In the genomic region with DNA sequence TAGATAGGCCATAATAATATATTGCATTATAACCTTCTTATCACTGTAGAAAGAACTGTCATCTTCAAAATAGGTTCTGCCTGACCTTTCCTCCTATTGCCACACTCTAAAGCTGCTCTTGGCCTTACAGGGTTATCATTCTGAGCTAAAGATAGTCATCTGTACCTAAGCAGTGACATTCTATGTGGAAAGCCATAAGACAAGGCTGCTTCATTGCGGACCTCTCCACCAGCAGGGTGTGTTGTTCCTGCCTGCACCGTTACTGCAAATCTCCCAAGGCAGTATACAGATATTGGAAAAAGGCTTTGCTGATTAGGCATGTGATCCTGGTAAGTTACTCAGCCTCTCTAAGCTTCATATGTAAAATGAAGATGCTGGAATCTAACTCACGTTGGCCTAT, we compare ENCODE assay signal across 15 cellular contexts. TPM values are rescaled to one million over a fixed set of nuclear protein-coding genes. Genes with fewer than 3 reads are reported as not detected.
DNase-seq lines count a peak whose midpoint lies in the region; ATAC-seq, FAIRE-seq and TF ChIP-seq lines count a peak whose summit lies in the region.
"Had no signal": no experiment of that assay in that cellular context is flagged by ENCODE, and none has a peak within 500 bp of the region (broad histone marks: within the 10 kb centered on the region; RNA-seq: fewer than 3 reads in every experiment).

No MANE protein-coding gene starts in this region.

- no peak overlapping the region for H2BK5ac ChIP-seq in trophoblast cell (ENCODE audit: low read depth, low read length, poor library complexity)

- dilution Hi-C loops in endothelial cell of umbilical vein (cut with MboI; ENCODE audit: extremely low pct_ligation_motif_present, low sequenced_read_pairs): no loop called here

- H4K12ac ChIP-seq in trophoblast cell (ENCODE audit: low read depth, low read length): no peak overlapping the region

- intact Hi-C loops in endothelial cell of umbilical vein (cut with micrococcal nuclease): loop anchor here (1.0 kb wide), 1 partner anchor 746 kb away; no protein-coding TSS in a partner anchor

- in situ Hi-C loops in SK-MEL-5 (cut with HindIII; ENCODE audit: low pct_unique_long_range_greater_than_20kb, low sequenced_read_pairs): no loop called here

- H3K4me3 Mint-ChIP-seq in activated T-cell treated with anti-CD3 and anti-CD28 coated beads, Interleukin-2, amount 50 U/mL, for 24 hours: peak overlapping the region; percentile 1
- H3K4me3 Mint-ChIP-seq: T-helper 2 cell treated with Interferon-gamma antibody and Interleukin-4, amounts not matched to agents 5 μg/mL and 100 μg/mL, for 36 hours had no signal

- no peaks in the 10 kb centered on the region for H3K27me3 Mint-ChIP-seq in activated T-cell treated with anti-CD3 and anti-CD28 coated beads, Interleukin-2, amount 50 U/mL, for 24 hours

- H3K36me3 Mint-ChIP-seq in activated T-cell treated with anti-CD3 and anti-CD28 coated beads, Interleukin-2, amount 50 U/mL, for 24 hours (ENCODE audit: low read depth): peaks cover 96% of the 10 kb centered on the region

- H4K91ac ChIP-seq in trophoblast cell (ENCODE audit: low read depth, low read length): no peak overlapping the region

- H3K27me3 ChIP-seq in endothelial cell of umbilical vein (ENCODE audit: control insufficient read depth in 2 of 2, insufficient read depth in 2 of 2, low read length in 2 of 2) (no peaks in the 10 kb centered on the region), trophoblast cell (ENCODE audit: insufficient read depth, low read length) (no peaks in the 10 kb centered on the region)

- H3K4me1 ChIP-seq in endothelial cell of umbilical vein (ENCODE audit: control insufficient read depth, extremely low read depth, insufficient read depth, low read length): peaks cover 12% of the 10 kb centered on the region
- H3K4me1 ChIP-seq in trophoblast cell (ENCODE audit: control insufficient read depth in 1 of 2, insufficient read depth in 2 of 2, low read length in 2 of 2): peaks cover 2% of the 10 kb centered on the region in 2 experiments

- peaks cover 6 to 25% of the 10 kb centered on the region in 2 experiments for H3K36me3 ChIP-seq in endothelial cell of umbilical vein (ENCODE audit: control insufficient read depth in 2 of 2, extremely low read depth in 1 of 2, insufficient read depth in 2 of 2, low read length in 2 of 2)
- peaks cover 5 to 27% of the 10 kb centered on the region in 2 experiments for H3K36me3 ChIP-seq in trophoblast cell (ENCODE audit: control insufficient read depth in 1 of 2, insufficient read depth in 2 of 2, low read length in 2 of 2)

- POLR2A ChIA-PET in endothelial cell of umbilical vein (lab: Charles Lee): no interaction called here

- H3K4me1 Mint-ChIP-seq in activated T-cell treated with anti-CD3 and anti-CD28 coated beads, Interleukin-2, amount 50 U/mL, for 24 hours (ENCODE audit: low read depth): peaks cover 84% of the 10 kb centered on the region

- no peaks in the 10 kb centered on the region for H3K9me3 Mint-ChIP-seq in activated T-cell treated with anti-CD3 and anti-CD28 coated beads, Interleukin-2, amount 50 U/mL, for 24 hours
- H3K9me3 Mint-ChIP-seq: T-helper 2 cell treated with Interferon-gamma antibody and Interleukin-4, amounts not matched to agents 5 μg/mL and 100 μg/mL, for 36 hours had no signal

- no peaks in the 10 kb centered on the region for H4K20me1 ChIP-seq in endothelial cell of umbilical vein (replicated peaks; ENCODE audit: control insufficient read depth, extremely low read depth, insufficient read depth, low read length)

- no peak overlapping the region for H3K18ac ChIP-seq in trophoblast cell (ENCODE audit: low read length)

- CTCF ChIA-PET in endothelial cell of umbilical vein (lab: Charles Lee): interaction anchor here (0.6 to 6.7 kb wide), 9 partner anchors 10 to 1352 kb away, joined by 3 to 178 read pairs (median 12); no protein-coding TSS in a partner anchor

- H3K9ac ChIP-seq in endothelial cell of umbilical vein (replicated peaks; ENCODE audit: extremely low read depth, insufficient read depth, low read length) (no peak overlapping the region), trophoblast cell (ENCODE audit: low read length) (no peak overlapping the region)

- H3K23ac ChIP-seq in trophoblast cell (ENCODE audit: low read length): no peak overlapping the region

- no peak overlapping the region for H2BK12ac ChIP-seq in trophoblast cell (ENCODE audit: low read length)

- no peak overlapping the region for H2AK5ac ChIP-seq in trophoblast cell (ENCODE audit: low read length)

- peak overlapping the region; percentile 78 for H3K27ac Mint-ChIP-seq in activated T-cell treated with anti-CD3 and anti-CD28 coated beads, Interleukin-2, amount 50 U/mL, for 24 hours

- H3K4me3 ChIP-seq in endothelial cell of umbilical vein (replicated peaks in 1 of 3; ENCODE audit: insufficient read depth in 1 of 3, low read depth in 1 of 3, low read length in 3 of 3) (no peak overlapping the region), trophoblast cell (ENCODE audit: low read depth, low read length) (no peak overlapping the region)

- H3K4ac ChIP-seq in trophoblast cell (ENCODE audit: low read depth, low read length): no peak overlapping the region

- BruUV-seq in endothelial cell of umbilical vein (replicated peaks; lab: Mats Ljungman, UMichigan): no TSS peak

- no peak overlapping the region for H2AFZ ChIP-seq in endothelial cell of umbilical vein (ENCODE audit: low read depth, low read length)
- H2AFZ ChIP-seq in trophoblast cell (ENCODE audit: insufficient read depth, low read length, poor library complexity): no peak overlapping the region

- H3K27ac ChIP-seq in endothelial cell of umbilical vein (ENCODE audit: insufficient read depth, low read depth, low read length) (no peak overlapping the region), trophoblast cell (ENCODE audit: low read depth, low read length) (no peak overlapping the region)

- no peak for TF ChIP-seq POLR2A in endothelial cell of umbilical vein (IDR thresholded peaks at IDR 0.05; ENCODE audit: low read depth, low read length)

- ATAC-seq in HG03520 (IDR thresholded peaks at IDR 0.05; ENCODE audit: unreplicated experiment) (no peak), HG03457 (IDR thresholded peaks at IDR 0.05; ENCODE audit: unreplicated experiment) (no peak)
- ATAC-seq: Panc1 had no signal

- H3K14ac ChIP-seq in trophoblast cell (ENCODE audit: low read length): no peak overlapping the region

- WGBS in trophoblast cell (ENCODE audit: extremely low coverage, insufficient coverage, insufficient read length): no CpG with 5 or more reads among the region's 3 CpGs

- H3K4me2 ChIP-seq in endothelial cell of umbilical vein (ENCODE audit: insufficient read depth, low read length) (no peak overlapping the region), trophoblast cell (ENCODE audit: low read length) (no peak overlapping the region)

- no peak overlapping the region for H4K8ac ChIP-seq in trophoblast cell (ENCODE audit: low read depth, low read length)

- no peak overlapping the region for H2BK120ac ChIP-seq in trophoblast cell (ENCODE audit: insufficient read depth, low read length, poor library complexity)

- no peak for FAIRE-seq in endothelial cell of umbilical vein (lab: Jason Lieb, UNC)
- FAIRE-seq: bronchial epithelial cell, H1, urothelium cell line had no signal

- H3K79me2 ChIP-seq in endothelial cell of umbilical vein (ENCODE audit: control insufficient read depth, insufficient read depth, low read length) (peaks cover 41% of the 10 kb centered on the region), trophoblast cell (ENCODE audit: control insufficient read depth, insufficient read depth, low read length, poor library complexity) (no peaks in the 10 kb centered on the region)

- no peaks in the 10 kb centered on the region for H3K79me1 ChIP-seq in trophoblast cell (ENCODE audit: low read length)

- H3K9me1 ChIP-seq in endothelial cell of umbilical vein (replicated peaks; ENCODE audit: control insufficient read depth, extremely low read depth, insufficient read depth, low read length): no peaks in the 10 kb centered on the region

- H3K9me3 ChIP-seq in endothelial cell of umbilical vein (replicated peaks; ENCODE audit: control insufficient read depth, insufficient read depth, low read length) (no peaks in the 10 kb centered on the region), trophoblast cell (ENCODE audit: insufficient read depth, low read depth, low read length) (no peaks in the 10 kb centered on the region)

- DNase-seq in activated T-cell treated with anti-CD3 and anti-CD28 coated beads, Interleukin-2, amount 50 U/mL, for 24 hours: no peak
- no peak for DNase-seq in activated T-cell treated with anti-CD3 and anti-CD28 coated beads, Interleukin-2, amount 50 U/mL, for 48 hours
- DNase-seq in SK-MEL-5 (ENCODE audit: low read depth, low spot score) (peak; percentile 69), endothelial cell of umbilical vein (ENCODE audit: low read depth, low spot score) (peak; percentile 3), trophoblast cell (peak; percentile 17 to 61), kidney tubule cell (ENCODE audit: low spot score) (no peak)
- DNase-seq: NCI-H2227 treated with DMSO at 0.1 percent for 48 hours, occipital lobe had no signal

- TF ChIP-seq CTCF in endothelial cell of umbilical vein (IDR thresholded peaks at IDR 0.05; ENCODE audit: extremely low read depth in 1 of 2, insufficient read depth in 1 of 2, low read depth in 1 of 2, low read length in 2 of 2): no peak

TF ChIP-seq in endothelial cell of umbilical vein, 7 proteins besides CTCF, POLR2A, EP300 and RAD21 (continues in another document):
- no peak for TF ChIP-seq EZH2 (IDR thresholded peaks at IDR 0.05; ENCODE audit: borderline replicate concordance, low read depth, low read length, severe bottlenecking)
- TF ChIP-seq MYC (IDR thresholded peaks at IDR 0.05; ENCODE audit: low read depth, low read length): no peak
- no peak for TF ChIP-seq FOS (IDR thresholded peaks at IDR 0.05; ENCODE audit: borderline replicate concordance, insufficient read depth, low read length)
- no peak for TF ChIP-seq POLR2AphosphoS5 (IDR thresholded peaks at IDR 0.05; ENCODE audit: insufficient read depth, low read depth, low read length)

RNA-seq across cellular contexts. Expression of gene ZNF622, which starts 8.1 kb away (rescaled TPM):
- total RNA-seq in SK-MEL-5 (2014; rRNA removed; shearing (Covaris generic)): 107 and 112 TPM in 2 replicates
- 63.4 and 74.5 TPM in 2 replicates for polyA plus RNA-seq in SK-MEL-5 (2015; cell fraction: cytosol; rRNA removed)
- 32.1 and 34.2 TPM in 2 replicates for polyA plus RNA-seq in SK-MEL-5 (2015; cell fraction: nucleus; rRNA removed)
- total RNA-seq in endothelial cell of umbilical vein: 23.1 and 26.6 TPM in 2 replicates
- polyA plus RNA-seq in endothelial cell of umbilical vein: 8.2 and 10.0 TPM in 2 replicates
- 12.9 and 13.1 TPM in 2 replicates for polyA plus RNA-seq in endothelial cell of umbilical vein (2011; cell fraction: cytosol; rRNA removed)
- 8.0 and 8.7 TPM in 2 replicates for polyA plus RNA-seq in endothelial cell of umbilical vein (2011; cell fraction: nucleus; rRNA removed)
- 24.1 and 29.4 TPM in 2 replicates for polyA plus RNA-seq in endothelial cell of umbilical vein (2012)
- 8.7 and 9.3 TPM in 2 replicates for polyA minus RNA-seq in endothelial cell of umbilical vein
- polyA minus RNA-seq in endothelial cell of umbilical vein (2011; cell fraction: cytosol; rRNA and poly(A)+ RNA removed): 27.0 TPM
- polyA minus RNA-seq in endothelial cell of umbilical vein (2011; cell fraction: nucleus; rRNA and poly(A)+ RNA removed): 4.6 and 7.5 TPM in 2 replicates
- 28.4 and 28.5 TPM in 2 replicates for polyA plus RNA-seq in trophoblast cell (2013)

Comparison
In these comparisons a context has a peak if more than half of its experiments do, and no peak if none do; other contexts are left out.
1. DNase-seq: peak in SK-MEL-5 (single experiment), endothelial cell of umbilical vein (single experiment) and trophoblast cell (2 of 2); none in activated T-cell treated with anti-CD3 and anti-CD28 coated beads, Interleukin-2, amount 50 U/mL, for 24 hours (single experiment), activated T-cell treated with anti-CD3 and anti-CD28 coated beads, Interleukin-2, amount 50 U/mL, for 48 hours (0 of 2) and kidney tubule cell (single experiment).